15 cellular contexts compared by ENCODE assay signal in the genomic region with DNA sequence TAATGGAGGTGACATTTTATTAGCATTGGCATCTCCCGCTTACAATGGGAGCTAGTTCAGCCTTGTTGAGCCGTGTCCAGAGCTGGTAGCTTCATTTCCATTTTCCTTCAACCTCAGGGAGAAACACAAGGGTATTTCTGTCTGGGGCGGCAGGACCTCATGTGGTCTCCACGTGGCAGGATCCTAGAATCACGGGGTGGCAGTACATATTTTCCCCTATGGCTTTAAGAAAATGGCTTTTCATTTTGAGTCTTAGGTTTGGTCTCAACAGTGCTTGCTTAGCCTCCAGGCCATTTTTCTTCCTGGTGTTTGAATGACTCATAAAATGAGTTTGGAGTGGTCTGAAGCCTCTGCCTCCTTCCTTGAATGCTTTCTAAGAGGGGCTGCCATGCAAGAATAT. TPM values are rescaled to one million over a fixed set of nuclear protein-coding genes. Genes with fewer than 3 reads are reported as not detected.
DNase-seq lines count a peak whose midpoint lies in the region; ATAC-seq and TF ChIP-seq lines count a peak whose summit lies in the region.
"Had no signal": no experiment of that assay in that cellular context is flagged by ENCODE, and none has a peak within 500 bp of the region (broad histone marks: within the 10 kb centered on the region; RNA-seq: fewer than 3 reads in every experiment).

No MANE protein-coding gene starts in this region.

- H3K4me1 ChIP-seq in thoracic aorta (ENCODE audit: control insufficient read depth in 1 of 2, low read depth in 2 of 2), result peaks cover 10 to 18% of the 10 kb centered on the region in 2 donors

- no peak overlapping the region for H3K4me3 Mint-ChIP-seq in HFFc6
- H3K4me3 Mint-ChIP-seq: activated naive CD8-positive, alpha-beta T cell treated with anti-CD3 and anti-CD28 coated beads, Interleukin-2, amount 10 ng/mL, durations not matched to agents 7 days and 5 days; activated T-cell treated with anti-CD3 and anti-CD28 coated beads, Interleukin-2, amount 50 U/mL, for 24 hours; stimulated activated memory B cell treated with anti-CD40 and anti-IgM and Interleukin-4, amounts not matched to agents 10 μg/mL and 1 μg/mL and 100 μg/mL, for 72 hours had no signal

- DNase-seq in HFFc6 (no peak), foreskin melanocyte (peak; percentile 99), thoracic aorta (ENCODE audit: low spot score) (no peak), SK-N-DZ (ENCODE audit: low spot score) (no peak), NCI-H2171 (lab: John Stamatoyannopoulos, UW) (no peak)
- DNase-seq: activated naive CD8-positive, alpha-beta T cell treated with anti-CD3 and anti-CD28 coated beads, Interleukin-2, amount 10 ng/mL, durations not matched to agents 7 days and 5 days; activated T-cell treated with anti-CD3 and anti-CD28 coated beads, Interleukin-2, amount 50 U/mL, for 24 hours; left ventricle myocardium inferior; NCI-H446 treated with DMSO at 0.1 percent for 48 hours; small intestine had no signal

- no peaks in the 10 kb centered on the region for H3K36me3 ChIP-seq in thoracic aorta
- H3K36me3 ChIP-seq: left ventricle myocardium inferior had no signal

- no peaks in the 10 kb centered on the region for H3K27me3 Mint-ChIP-seq in HFFc6 (ENCODE audit: insufficient read depth)
- H3K27me3 Mint-ChIP-seq: activated T-cell treated with anti-CD3 and anti-CD28 coated beads, Interleukin-2, amount 50 U/mL, for 24 hours had no signal

- H3K4me1 Mint-ChIP-seq in HFFc6 (ENCODE audit: low read depth), result peaks cover 24% of the 10 kb centered on the region
- H3K4me1 Mint-ChIP-seq: stimulated activated memory B cell treated with anti-CD40 and anti-IgM and Interleukin-4, amounts not matched to agents 10 μg/mL and 1 μg/mL and 100 μg/mL, for 72 hours had no signal

- H3K4me3 ChIP-seq in thoracic aorta, result peak overlapping the region; percentile 12
- H3K4me3 ChIP-seq: left ventricle myocardium inferior had no signal

- peak overlapping the region in 1 of 2 donors; percentile 43 for H3K27ac ChIP-seq in thoracic aorta
- H3K27ac ChIP-seq: C4-2B, left ventricle myocardium inferior had no signal

- no peaks in the 10 kb centered on the region for H3K9me3 ChIP-seq in thoracic aorta
- H3K9me3 ChIP-seq: left ventricle myocardium inferior had no signal

- H3K9me3 Mint-ChIP-seq in HFFc6, result no peaks in the 10 kb centered on the region
- H3K9me3 Mint-ChIP-seq: activated naive CD8-positive, alpha-beta T cell treated with anti-CD3 and anti-CD28 coated beads, Interleukin-2, amount 10 ng/mL, durations not matched to agents 7 days and 5 days; activated T-cell treated with anti-CD3 and anti-CD28 coated beads, Interleukin-2, amount 50 U/mL, for 24 hours; stimulated activated memory B cell treated with anti-CD40 and anti-IgM and Interleukin-4, amounts not matched to agents 10 μg/mL and 1 μg/mL and 100 μg/mL, for 72 hours had no signal

- H3K27ac Mint-ChIP-seq in HFFc6, result peak overlapping the region; percentile 46; the same call in 1 of the 2 replicates
- H3K27ac Mint-ChIP-seq: activated naive CD8-positive, alpha-beta T cell treated with anti-CD3 and anti-CD28 coated beads, Interleukin-2, amount 10 ng/mL, durations not matched to agents 7 days and 5 days; activated T-cell treated with anti-CD3 and anti-CD28 coated beads, Interleukin-2, amount 50 U/mL, for 24 hours; stimulated activated memory B cell treated with anti-CD40 and anti-IgM and Interleukin-4, amounts not matched to agents 10 μg/mL and 1 μg/mL and 100 μg/mL, for 72 hours had no signal

- TF ChIP-seq CTCF in HFFc6 (IDR thresholded peaks at IDR 0.05) (no peak), thoracic aorta (IDR thresholded peaks at IDR 0.05) (no peak)

- ATAC-seq in SK-N-SH treated with all-trans-retinoic acid at 6 μM for 48 hours (peak; percentile 73), thoracic aorta (ENCODE audit: insufficient number of reproducible peaks, low FRiP score, low read depth) (no peak), HG03045 (IDR thresholded peaks at IDR 0.05; ENCODE audit: unreplicated experiment) (no peak), HG02642 (IDR thresholded peaks at IDR 0.05; ENCODE audit: poor library complexity, unreplicated experiment) (no peak)
- ATAC-seq: stimulated activated memory B cell treated with anti-CD40 and anti-IgM and Interleukin-4, amounts not matched to agents 10 μg/mL and 1 μg/mL and 100 μg/mL, for 72 hours had no signal

- no peaks in the 10 kb centered on the region for H3K27me3 ChIP-seq in thoracic aorta (replicated peaks; ENCODE audit: insufficient read depth)

- H3K36me3 Mint-ChIP-seq in HFFc6 (ENCODE audit: low read depth), result 0 out of 2 replicates have a peak, but pooled peaks cover 2% of the 10 kb centered on the region
- H3K36me3 Mint-ChIP-seq: activated naive CD8-positive, alpha-beta T cell treated with anti-CD3 and anti-CD28 coated beads, Interleukin-2, amount 10 ng/mL, durations not matched to agents 7 days and 5 days; stimulated activated memory B cell treated with anti-CD40 and anti-IgM and Interleukin-4, amounts not matched to agents 10 μg/mL and 1 μg/mL and 100 μg/mL, for 72 hours had no signal

TF ChIP-seq in SK-N-SH treated with all-trans-retinoic acid at 6 μM for 48 hours, 23 proteins besides CTCF, POLR2A, EP300 and RAD21:
- TF ChIP-seq, protein P1, sequence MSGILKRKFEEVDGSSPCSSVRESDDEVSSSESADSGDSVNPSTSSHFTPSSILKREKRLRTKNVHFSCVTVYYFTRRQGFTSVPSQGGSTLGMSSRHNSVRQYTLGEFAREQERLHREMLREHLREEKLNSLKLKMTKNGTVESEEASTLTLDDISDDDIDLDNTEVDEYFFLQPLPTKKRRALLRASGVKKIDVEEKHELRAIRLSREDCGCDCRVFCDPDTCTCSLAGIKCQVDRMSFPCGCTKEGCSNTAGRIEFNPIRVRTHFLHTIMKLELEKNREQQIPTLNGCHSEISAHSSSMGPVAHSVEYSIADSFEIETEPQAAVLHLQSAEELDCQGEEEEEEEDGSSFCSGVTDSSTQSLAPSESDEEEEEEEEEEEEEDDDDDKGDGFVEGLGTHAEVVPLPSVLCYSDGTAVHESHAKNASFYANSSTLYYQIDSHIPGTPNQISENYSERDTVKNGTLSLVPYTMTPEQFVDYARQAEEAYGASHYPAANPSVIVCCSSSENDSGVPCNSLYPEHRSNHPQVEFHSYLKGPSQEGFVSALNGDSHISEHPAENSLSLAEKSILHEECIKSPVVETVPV (CRISPR knock-in tag; IDR thresholded peaks at IDR 0.05), result no peak
- TF ChIP-seq, protein P2, sequence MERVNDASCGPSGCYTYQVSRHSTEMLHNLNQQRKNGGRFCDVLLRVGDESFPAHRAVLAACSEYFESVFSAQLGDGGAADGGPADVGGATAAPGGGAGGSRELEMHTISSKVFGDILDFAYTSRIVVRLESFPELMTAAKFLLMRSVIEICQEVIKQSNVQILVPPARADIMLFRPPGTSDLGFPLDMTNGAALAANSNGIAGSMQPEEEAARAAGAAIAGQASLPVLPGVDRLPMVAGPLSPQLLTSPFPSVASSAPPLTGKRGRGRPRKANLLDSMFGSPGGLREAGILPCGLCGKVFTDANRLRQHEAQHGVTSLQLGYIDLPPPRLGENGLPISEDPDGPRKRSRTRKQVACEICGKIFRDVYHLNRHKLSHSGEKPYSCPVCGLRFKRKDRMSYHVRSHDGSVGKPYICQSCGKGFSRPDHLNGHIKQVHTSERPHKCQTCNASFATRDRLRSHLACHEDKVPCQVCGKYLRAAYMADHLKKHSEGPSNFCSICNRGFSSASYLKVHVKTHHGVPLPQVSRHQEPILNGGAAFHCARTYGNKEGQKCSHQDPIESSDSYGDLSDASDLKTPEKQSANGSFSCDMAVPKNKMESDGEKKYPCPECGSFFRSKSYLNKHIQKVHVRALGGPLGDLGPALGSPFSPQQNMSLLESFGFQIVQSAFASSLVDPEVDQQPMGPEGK (CRISPR knock-in tag; IDR thresholded peaks at IDR 0.05; ENCODE audit: borderline replicate concordance), result no peak
- TF ChIP-seq ESRRG (CRISPR knock-in tag; IDR thresholded peaks at IDR 0.05), result no peak
- TF ChIP-seq RARB (CRISPR knock-in tag; IDR thresholded peaks at IDR 0.05), result no peak
- TF ChIP-seq OSR1 (CRISPR knock-in tag; IDR thresholded peaks at IDR 0.05), result no peak
- TF ChIP-seq ZNF565 (CRISPR knock-in tag; conservative IDR thresholded peaks at IDR 0.05; ENCODE audit: low read depth), result no peak
- TF ChIP-seq BACH2 (CRISPR knock-in tag; IDR thresholded peaks at IDR 0.05; ENCODE audit: borderline replicate concordance), result no peak
- no peak for TF ChIP-seq ZC3H10 (CRISPR knock-in tag; IDR thresholded peaks at IDR 0.05)

RNA-seq across cellular contexts. Expression of a gene that starts 20.3 kb away (rescaled TPM):
- total RNA-seq in HFFc6 (2021; fragmentation: NEBNext Ultra II Directional; extraction: Animal tissue kit (Norgen Biotek cat#: 25700)), result 1 to 10 TPM; 6.2 to 9.3 (median 8.5) TPM
- 10 to 100 TPM; 25.7 to 28.7 TPM for total RNA-seq in thoracic aorta
- 5.9 and 7.2 TPM in 2 replicates for polyA plus RNA-seq in SK-N-DZ (2014; cell fraction: cytosol; rRNA removed)
- polyA plus RNA-seq in SK-N-DZ (2014; cell fraction: nucleus; rRNA removed), result 4.8 and 6.3 TPM in 2 replicates
